8 cellular contexts compared by ENCODE assay signal in genomic region chr4:3632794-3633193, GRCh38.
DNase-seq lines count a peak whose midpoint lies in the region; ATAC-seq, FAIRE-seq and TF ChIP-seq lines count a peak whose summit lies in the region.
"Not testable (repeated sequence)": the region's sequence is repeated elsewhere in the genome, so short reads cannot be mapped to it uniquely, and the experiment has no call there.

No MANE protein-coding gene starts in this region.

- peaks cover 13% of the 10 kb centered on the region for H3K27me3 Mint-ChIP-seq in nephron progenitor cell (ENCODE audit: low read depth, poor library complexity)

- H3K4me3 ChIP-seq in RWPE2 (ENCODE audit: severe bottlenecking); bronchial epithelial cell (ENCODE audit: low read depth, low read length); lower lobe of right lung; neuronal stem cell (ENCODE audit: low read length in 2 of 2): not testable (repeated sequence)

- H2BK5ac ChIP-seq in neuronal stem cell (ENCODE audit: low read length), result not testable (repeated sequence)

- H2AK5ac ChIP-seq in neuronal stem cell (ENCODE audit: low read depth, low read length), result not testable (repeated sequence)

- peaks cover 65% of the 10 kb centered on the region for H3K4me1 Mint-ChIP-seq in nephron progenitor cell

- H3K9me3 Mint-ChIP-seq in nephron progenitor cell, result peaks cover 37% of the 10 kb centered on the region

- not testable (repeated sequence) for H2AFZ ChIP-seq in neuronal stem cell (ENCODE audit: low read length)

- not testable (repeated sequence) for H3K4me3 Mint-ChIP-seq in nephron progenitor cell

- H3K4me2 ChIP-seq in neuronal stem cell (ENCODE audit: insufficient read depth, low read length, poor library complexity, severe bottlenecking), result not testable (repeated sequence)

- H3K23ac ChIP-seq in neuronal stem cell (ENCODE audit: low read depth, low read length, poor library complexity), result not testable (repeated sequence)

- TF ChIP-seq CTCF in RWPE2 (IDR thresholded peaks at IDR 0.05; ENCODE audit: poor library complexity, severe bottlenecking); bronchial epithelial cell (IDR thresholded peaks at IDR 0.05; ENCODE audit: insufficient read depth, low read length, severe bottlenecking); lower lobe of right lung (IDR thresholded peaks at IDR 0.05); nephron progenitor cell (IDR thresholded peaks at IDR 0.05): not testable (repeated sequence)

- peak overlapping the region; percentile 27 for H3K18ac ChIP-seq in neuronal stem cell (ENCODE audit: low read length)

- peak overlapping the region; percentile 9 for H2BK15ac ChIP-seq in neuronal stem cell (ENCODE audit: low read length)

- H4K8ac ChIP-seq in neuronal stem cell (ENCODE audit: low read depth, low read length), result not testable (repeated sequence)

- not testable (repeated sequence) for H4K91ac ChIP-seq in neuronal stem cell (ENCODE audit: low read depth, low read length, poor library complexity)

- not testable (repeated sequence) for ATAC-seq in RWPE2 (ENCODE audit: low read depth); Right ventricle myocardium superior (ENCODE audit: poor library complexity); lower lobe of right lung

- H3K4ac ChIP-seq in neuronal stem cell (ENCODE audit: low read length), result not testable (repeated sequence)

- FAIRE-seq in bronchial epithelial cell (lab: Jason Lieb, UNC) (peak; percentile 96), urothelium cell line (lab: Jason Lieb, UNC) (peak; percentile 74)

- not testable (repeated sequence) for H2BK120ac ChIP-seq in neuronal stem cell (ENCODE audit: low read depth, low read length)

- H3K9ac ChIP-seq in neuronal stem cell (ENCODE audit: low read depth, low read length, poor library complexity), result not testable (repeated sequence)

- DNase-seq in RWPE2 (ENCODE audit: low spot score) (peak; percentile 51), Right ventricle myocardium superior (peak; percentile 14), lower lobe of right lung (peak; percentile 41), posterior vena cava (ENCODE audit: low spot score) (peak; percentile 58)
- DNase-seq in bronchial epithelial cell (ENCODE audit: low read depth); nephron progenitor cell; neuronal stem cell (ENCODE audit: low spot score); urothelium cell line (ENCODE audit: low spot score): not testable (repeated sequence)

- not testable (repeated sequence) for H3K4me1 ChIP-seq in RWPE2 (ENCODE audit: insufficient read depth, poor library complexity, severe bottlenecking); lower lobe of right lung; neuronal stem cell (ENCODE audit: control insufficient read depth in 2 of 2, insufficient read depth in 1 of 2, low read depth in 1 of 2, low read length in 2 of 2)

- no CpG with 5 or more reads among the region's 18 CpGs for whole genome bisulfite sequencing in neuronal stem cell (ENCODE audit: extremely low coverage in 2 of 2, insufficient read length in 2 of 2, insufficient replicate concordance in 1 of 2), 2 donors

- H3K14ac ChIP-seq in neuronal stem cell (ENCODE audit: low read length), result not testable (repeated sequence)

- H3K9me3 ChIP-seq in RWPE2 (ENCODE audit: severe bottlenecking); lower lobe of right lung: not testable (repeated sequence)
- peaks cover 11 to 14% of the 10 kb centered on the region in 2 donors for H3K9me3 ChIP-seq in neuronal stem cell (replicated peaks in 1 of 2; ENCODE audit: control insufficient read depth in 2 of 2, insufficient read depth in 1 of 2, low read depth in 1 of 2, low read length in 2 of 2)

- H3K27me3 ChIP-seq in RWPE2 (ENCODE audit: insufficient read depth, poor library complexity, severe bottlenecking); bronchial epithelial cell (ENCODE audit: control insufficient read depth, insufficient read depth, low read length); lower lobe of right lung (ENCODE audit: low read depth); neuronal stem cell (ENCODE audit: control insufficient read depth in 3 of 3, insufficient read depth in 3 of 3, low read depth in 1 of 3, low read length in 3 of 3): not testable (repeated sequence)

- H3K36me3 ChIP-seq in RWPE2 (ENCODE audit: low read depth); bronchial epithelial cell (ENCODE audit: control insufficient read depth, insufficient read depth, low read length); lower lobe of right lung; neuronal stem cell (replicated peaks in 1 of 2; ENCODE audit: control insufficient read depth in 2 of 2, insufficient read depth in 2 of 2, low read length in 2 of 2): not testable (repeated sequence)

- peak overlapping the region; percentile 39 for H3K27ac Mint-ChIP-seq in nephron progenitor cell

- not testable (repeated sequence) for H3K36me3 Mint-ChIP-seq in nephron progenitor cell (ENCODE audit: low read depth)

- H3K27ac ChIP-seq in RWPE2 (ENCODE audit: poor library complexity, severe bottlenecking); lower lobe of right lung; neuronal stem cell (replicated peaks; ENCODE audit: low read length): not testable (repeated sequence)

- intact Hi-C loops in Right ventricle myocardium superior (cut with DNase I); lower lobe of right lung (cut with DNase I); posterior vena cava (cut with DNase I): not testable (repeated sequence)

- not testable (repeated sequence) for H3K79me1 ChIP-seq in neuronal stem cell (ENCODE audit: low read depth, low read length)

- not testable (repeated sequence) for H2BK12ac ChIP-seq in neuronal stem cell (ENCODE audit: low read length)
